ENCODE assay signal across 9 cellular contexts in genomic region chr14:65356327-65356836, GRCh38. TPM values are rescaled to one million over a fixed set of nuclear protein-coding genes. Genes with fewer than 3 reads are reported as not detected.
A peak's percentile ranks its signal among the peaks of the same experiment; 100 is the strongest.
DNase-seq lines count a peak whose midpoint lies in the region; ATAC-seq and TF ChIP-seq lines count a peak whose summit lies in the region.
"Had no signal": no experiment of that assay in that cellular context is flagged by ENCODE, and none has a peak within 500 bp of the region (broad histone marks: within the 10 kb centered on the region; RNA-seq: fewer than 3 reads in every experiment).

No MANE protein-coding gene starts in this region.

- no peaks in the 10 kb centered on the region for H3K9me3 Mint-ChIP-seq in activated CD4-positive, alpha-beta memory T cell treated with anti-CD3 and anti-CD28 coated beads for 36 hours

- 75% methylated on average over 5 of the region's 5 CpGs for WGBS in esophagus muscularis mucosa

- H3K4me3 Mint-ChIP-seq in activated CD4-positive, alpha-beta memory T cell treated with anti-CD3 and anti-CD28 coated beads for 36 hours, result no peak overlapping the region
- H3K4me3 Mint-ChIP-seq: CD4-positive, CD25-positive, alpha-beta regulatory T cell had no signal

- H3K27me3 ChIP-seq in esophagus muscularis mucosa, result no peaks in the 10 kb centered on the region

- no peak overlapping the region for H3K4me3 ChIP-seq in esophagus muscularis mucosa

- peak overlapping the region; percentile 57 for H3K27ac Mint-ChIP-seq in activated CD4-positive, alpha-beta memory T cell treated with anti-CD3 and anti-CD28 coated beads for 36 hours
- H3K27ac Mint-ChIP-seq: CD4-positive, CD25-positive, alpha-beta regulatory T cell had no signal

- H3K4me1 Mint-ChIP-seq in activated CD4-positive, alpha-beta memory T cell treated with anti-CD3 and anti-CD28 coated beads for 36 hours (ENCODE audit: low read depth), result peaks cover 43% of the 10 kb centered on the region

- no peak overlapping the region for H3K27ac ChIP-seq in esophagus muscularis mucosa (replicated peaks in 1 of 4)

- H3K4me1 ChIP-seq in esophagus muscularis mucosa, result peaks cover 0 to 6% (median under 1%) of the 10 kb centered on the region in 4 donors

- POLR2A ChIA-PET in activated CD4-positive, alpha-beta memory T cell treated with anti-CD3 and anti-CD28 coated beads for 36 hours (lab: Charles Lee), result no interaction called here

- peak; percentile 6 to 50 for DNase-seq in stimulated activated CD4-positive, alpha-beta T cell treated with anti-CD3 and anti-CD28 coated beads, Interleukin-12 subunit alpha, Interleukin-12 subunit beta, amount 100 ng/mL, for 24 hours (ENCODE audit: low read depth in 2 of 2)
- no peak for DNase-seq in stimulated activated CD4-positive, alpha-beta T cell treated with anti-CD3 and anti-CD28 coated beads, Interleukin-2, amount 100 ng/mL, for 48 hours
- peak; percentile 70 for DNase-seq in activated CD4-positive, alpha-beta memory T cell treated with anti-CD3 and anti-CD28 coated beads for 36 hours
- DNase-seq in iPS DF 19.7 (ENCODE audit: low read depth, low spot score) (peak; percentile 65), esophagus muscularis mucosa (ENCODE audit: extremely low spot score) (no peak), NCI-H1092 treated with DMSO at 0.1 percent for 48 hours (lab: John Stamatoyannopoulos, UW) (no peak)

- ATAC-seq in GM18909 (IDR thresholded peaks at IDR 0.05; ENCODE audit: poor library complexity, unreplicated experiment), result no peak
- ATAC-seq in HG03139 (IDR thresholded peaks at IDR 0.05; ENCODE audit: unreplicated experiment), result no peak

- no peaks in the 10 kb centered on the region for H3K9me3 ChIP-seq in esophagus muscularis mucosa

- H3K36me3 Mint-ChIP-seq in activated CD4-positive, alpha-beta memory T cell treated with anti-CD3 and anti-CD28 coated beads for 36 hours, result peaks cover 9% of the 10 kb centered on the region
- H3K36me3 Mint-ChIP-seq: CD4-positive, CD25-positive, alpha-beta regulatory T cell had no signal

- no peaks in the 10 kb centered on the region for H3K27me3 Mint-ChIP-seq in activated CD4-positive, alpha-beta memory T cell treated with anti-CD3 and anti-CD28 coated beads for 36 hours
- H3K27me3 Mint-ChIP-seq: CD4-positive, CD25-positive, alpha-beta regulatory T cell had no signal

- CTCF ChIA-PET in activated CD4-positive, alpha-beta memory T cell treated with anti-CD3 and anti-CD28 coated beads for 36 hours (lab: Charles Lee), result interaction anchor here (1.2 kb wide), 1 partner anchor 604 kb away, joined by 3 read pairs; no protein-coding TSS in a partner anchor

- intact Hi-C loops in activated CD4-positive, alpha-beta memory T cell treated with anti-CD3 and anti-CD28 coated beads for 36 hours (cut with micrococcal nuclease), result loop anchor here (1.0 to 5.0 kb wide), 3 partner anchors 20 to 149 kb away; no protein-coding TSS in a partner anchor
- intact Hi-C loops in esophagus muscularis mucosa (cut with DNase I), result no loop called here

- no peaks in the 10 kb centered on the region for H3K36me3 ChIP-seq in esophagus muscularis mucosa

- TF ChIP-seq EP300 in esophagus muscularis mucosa (IDR thresholded peaks at IDR 0.05), result no peak

- no peak for TF ChIP-seq CTCF in esophagus muscularis mucosa (IDR thresholded peaks at IDR 0.05)

- TF ChIP-seq POLR2A in esophagus muscularis mucosa (IDR thresholded peaks at IDR 0.05; ENCODE audit: low read depth), result no peak

RNA-seq across cellular contexts. Expression of gene FUT8, which starts 56.1 kb away (rescaled TPM):
- 10 to 100 TPM; 50.7 to 51.4 TPM for total RNA-seq in activated CD4-positive, alpha-beta memory T cell treated with anti-CD3 and anti-CD28 coated beads for 36 hours
- 10 to 100 TPM; 12.8 to 22.2 (median 20.1) TPM for total RNA-seq in esophagus muscularis mucosa

Comparison
In these comparisons a context has a peak if more than half of its experiments do, and no peak if none do; other contexts are left out.
1. DNase-seq: peak in stimulated activated CD4-positive, alpha-beta T cell treated with anti-CD3 and anti-CD28 coated beads, Interleukin-12 subunit alpha, Interleukin-12 subunit beta, amount 100 ng/mL, for 24 hours (2 of 2), activated CD4-positive, alpha-beta memory T cell treated with anti-CD3 and anti-CD28 coated beads for 36 hours (single experiment) and iPS DF 19.7 (single experiment); none in stimulated activated CD4-positive, alpha-beta T cell treated with anti-CD3 and anti-CD28 coated beads, Interleukin-2, amount 100 ng/mL, for 48 hours (0 of 2), esophagus muscularis mucosa (single experiment) and NCI-H1092 treated with DMSO at 0.1 percent for 48 hours (single experiment).